1 cellular context compared by ENCODE assay signal in the genomic region with DNA sequence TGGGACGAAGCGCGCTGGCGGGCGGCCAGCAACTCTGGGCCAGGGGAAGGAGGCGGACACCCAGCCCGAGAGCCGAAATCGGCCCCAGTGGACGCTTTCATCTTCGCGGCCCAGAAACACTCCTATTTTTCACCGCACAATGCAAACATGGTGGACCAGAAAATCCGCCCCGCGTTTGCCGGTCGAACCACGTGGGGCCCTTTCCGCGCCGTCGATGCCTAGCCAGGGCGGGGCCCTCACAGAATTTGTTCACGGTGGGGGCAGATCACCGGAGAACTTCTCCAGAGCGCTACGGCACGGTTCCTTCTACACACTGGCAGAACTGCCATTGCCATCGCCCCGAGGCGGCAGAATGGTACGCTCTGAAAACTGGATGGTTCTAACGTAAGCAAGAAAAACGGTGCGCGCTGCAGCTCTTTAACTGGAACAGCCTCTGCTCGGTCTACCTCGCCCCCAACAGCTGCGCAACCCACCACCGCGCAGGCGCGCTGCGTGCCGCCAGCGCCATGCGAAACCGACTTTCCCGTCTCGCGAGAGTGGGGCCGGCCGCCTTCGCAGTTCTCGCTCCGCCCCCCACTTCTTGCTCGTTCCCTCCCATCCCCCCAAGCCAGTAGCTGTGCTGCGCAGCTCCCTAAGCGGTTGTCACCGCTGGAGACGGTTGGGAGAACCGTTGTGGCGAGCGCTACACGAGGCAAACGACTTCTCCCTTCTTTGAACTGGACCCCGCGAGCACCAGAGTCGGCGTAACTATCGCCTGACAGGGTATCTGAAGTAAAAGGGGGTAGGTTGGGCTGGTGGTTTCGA.
TF ChIP-seq lines count a peak whose summit lies in the region.

A gene with protein sequence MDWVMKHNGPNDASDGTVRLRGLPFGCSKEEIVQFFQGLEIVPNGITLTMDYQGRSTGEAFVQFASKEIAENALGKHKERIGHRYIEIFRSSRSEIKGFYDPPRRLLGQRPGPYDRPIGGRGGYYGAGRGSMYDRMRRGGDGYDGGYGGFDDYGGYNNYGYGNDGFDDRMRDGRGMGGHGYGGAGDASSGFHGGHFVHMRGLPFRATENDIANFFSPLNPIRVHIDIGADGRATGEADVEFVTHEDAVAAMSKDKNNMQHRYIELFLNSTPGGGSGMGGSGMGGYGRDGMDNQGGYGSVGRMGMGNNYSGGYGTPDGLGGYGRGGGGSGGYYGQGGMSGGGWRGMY (plus strand): TSS at position 610 of the 804 bp plus-strand sequence. CDS start 5,158 bp downstream, outside the sequence.

TF ChIP-seq in IMR-90, 13 proteins besides CTCF, POLR2A, EP300 and RAD21 (continued from another document):
- TF ChIP-seq BHLHE40 (IDR thresholded peaks at IDR 0.05; ENCODE audit: low read depth, low read length) (peak; percentile 5; the same call in 1 of the 2 replicates), USF2 (IDR thresholded peaks at IDR 0.05; ENCODE audit: low read depth, low read length) (peak; percentile 77), CHD1 (IDR thresholded peaks at IDR 0.05; ENCODE audit: low read depth, low read length) (0 out of 2 replicates have a peak, but pooled peaks have one; percentile 91), SMC3 (IDR thresholded peaks at IDR 0.05; ENCODE audit: low read depth, low read length) (no peak), FOS (IDR thresholded peaks at IDR 0.05; ENCODE audit: low read depth, low read length) (no peak), MAZ (IDR thresholded peaks at IDR 0.05; ENCODE audit: borderline replicate concordance, low read depth, low read length) (peak; percentile 84; the same call in 1 of the 2 replicates)
